9 cellular contexts compared by ENCODE assay signal in genomic region chr14:102320033-102320660, GRCh38. TPM values are rescaled to one million over a fixed set of nuclear protein-coding genes. Genes with fewer than 3 reads are reported as not detected.
A peak's percentile ranks its signal among the peaks of the same experiment; 100 is the strongest.
DNase-seq lines count a peak whose midpoint lies in the region; ATAC-seq, FAIRE-seq and TF ChIP-seq lines count a peak whose summit lies in the region.
"Had no signal": no experiment of that assay in that cellular context is flagged by ENCODE, and none has a peak within 500 bp of the region (broad histone marks: within the 10 kb centered on the region; RNA-seq: fewer than 3 reads in every experiment).

No MANE protein-coding gene starts in this region.

- peak overlapping the region; percentile 84 for H3K27ac ChIP-seq in neural cell (ENCODE audit: low read length)
- peak overlapping the region; percentile 96 to 98 for H3K27ac ChIP-seq in uterus

- H3K9ac ChIP-seq in neural cell (ENCODE audit: low read length) = peak overlapping the region; percentile 92

- H3K4me2 ChIP-seq in neural cell (ENCODE audit: low read length) = peak overlapping the region; percentile 99

- DNase-seq in GM12892 (ENCODE audit: insufficient read length) = peak; percentile 48
- DNase-seq in NOMO-1 (lab: John Stamatoyannopoulos, UW; ENCODE audit: unreplicated experiment in 2 of 2) = peak; percentile 17 to 36
- DNase-seq in activated T-helper 1 cell treated with anti-CD3 and anti-CD28 coated beads, Interleukin-12 subunit alpha, Interleukin-12 subunit beta, Interleukin-2, Interleukin-4 antibody, amounts not matched to agents 30 ng/mL and 10 ng/mL and 1 ng/mL, durations not matched to agents 14 hours and 24 hours and 36 hours (ENCODE audit: low spot score) = peak; percentile 23
- DNase-seq in fibroblast of pulmonary artery (ENCODE audit: low read depth) = peak; percentile 50
- DNase-seq in uterus = peak; percentile 53 to 62
- DNase-seq in DMS79 treated with DMSO at 0.1 percent for 48 hours (lab: John Stamatoyannopoulos, UW) = no peak

- H3K9me3 Mint-ChIP-seq in activated T-helper 1 cell treated with anti-CD3 and anti-CD28 coated beads, Interleukin-12 subunit alpha, Interleukin-12 subunit beta, Interleukin-2, Interleukin-4 antibody, amounts not matched to agents 30 ng/mL and 10 ng/mL and 1 ng/mL, durations not matched to agents 14 hours and 24 hours and 36 hours = no peaks in the 10 kb centered on the region

- H3K9me2 ChIP-seq in neural cell (ENCODE audit: insufficient read depth, low read length) = no peaks in the 10 kb centered on the region

- peak overlapping the region; percentile 91 for H3K4me3 Mint-ChIP-seq in activated T-helper 1 cell treated with anti-CD3 and anti-CD28 coated beads, Interleukin-12 subunit alpha, Interleukin-12 subunit beta, Interleukin-2, Interleukin-4 antibody, amounts not matched to agents 30 ng/mL and 10 ng/mL and 1 ng/mL, durations not matched to agents 14 hours and 24 hours and 36 hours

- H3K36me3 ChIP-seq in neural cell (ENCODE audit: insufficient read depth, low read length) (no peaks in the 10 kb centered on the region), uterus (no peaks in the 10 kb centered on the region)

- FAIRE-seq in GM12892 (lab: Jason Lieb, UNC) = peak; percentile 70
- FAIRE-seq: colon had no signal

- H3K27me3 ChIP-seq in neural cell (ENCODE audit: insufficient read depth, low read depth, low read length) = no peaks in the 10 kb centered on the region
- no peaks in the 10 kb centered on the region for H3K27me3 ChIP-seq in uterus

- H3K27me3 Mint-ChIP-seq in activated T-helper 1 cell treated with anti-CD3 and anti-CD28 coated beads, Interleukin-12 subunit alpha, Interleukin-12 subunit beta, Interleukin-2, Interleukin-4 antibody, amounts not matched to agents 30 ng/mL and 10 ng/mL and 1 ng/mL, durations not matched to agents 14 hours and 24 hours and 36 hours (ENCODE audit: insufficient read depth) = peaks cover 3% of the 10 kb centered on the region

- intact Hi-C loops in activated T-helper 1 cell treated with anti-CD3 and anti-CD28 coated beads, Interleukin-12 subunit alpha, Interleukin-12 subunit beta, Interleukin-2, Interleukin-4 antibody, amounts not matched to agents 30 ng/mL and 10 ng/mL and 1 ng/mL, durations not matched to agents 14 hours and 24 hours and 36 hours (cut with micrococcal nuclease) = loop anchor here (1.0 kb wide), 1 partner anchor 42 kb away; the partner anchor contains the start of genes CINP and TECPR2
- intact Hi-C loops in uterus (cut with DNase I; ENCODE audit: low total_unique reads) = no loop called here

- H3K27ac Mint-ChIP-seq in activated T-helper 1 cell treated with anti-CD3 and anti-CD28 coated beads, Interleukin-12 subunit alpha, Interleukin-12 subunit beta, Interleukin-2, Interleukin-4 antibody, amounts not matched to agents 30 ng/mL and 10 ng/mL and 1 ng/mL, durations not matched to agents 14 hours and 24 hours and 36 hours = peak overlapping the region; percentile 92

- TF ChIP-seq EP300 in neural cell (conservative IDR thresholded peaks at IDR 0.05; ENCODE audit: poor library complexity, severe bottlenecking) = no peak

- no peaks in the 10 kb centered on the region for H3K4me1 ChIP-seq in uterus

- H2AFZ ChIP-seq in neural cell (ENCODE audit: low read depth, low read length) = peak overlapping the region; percentile 85

- TF ChIP-seq RAD21 in neural cell (conservative IDR thresholded peaks at IDR 0.05) = no peak

- TF ChIP-seq CTCF in fibroblast of pulmonary artery (IDR thresholded peaks at IDR 0.05; ENCODE audit: low read length, missing control alignments) = no peak
- no peak for TF ChIP-seq CTCF in neural cell (IDR thresholded peaks at IDR 0.05; ENCODE audit: poor library complexity, severe bottlenecking)
- TF ChIP-seq CTCF in uterus (IDR thresholded peaks at IDR 0.05) = no peak

- H3F3A ChIP-seq in neural cell (ENCODE audit: insufficient read depth, low read length, poor library complexity, severe bottlenecking) = peaks cover 5% of the 10 kb centered on the region

- H3K9me3 ChIP-seq in neural cell (ENCODE audit: low read length) (no peaks in the 10 kb centered on the region), uterus (no peaks in the 10 kb centered on the region)

- H4K20me1 ChIP-seq in neural cell (ENCODE audit: insufficient read depth) = no peaks in the 10 kb centered on the region

- ATAC-seq in HG02678 (IDR thresholded peaks at IDR 0.05; ENCODE audit: unreplicated experiment) = peak; percentile 20

- peak overlapping the region; percentile 78 for H3K4me3 ChIP-seq in fibroblast of pulmonary artery (replicated peaks; ENCODE audit: low read depth, low read length)
- peak overlapping the region; percentile 89 for H3K4me3 ChIP-seq in neural cell (ENCODE audit: low read length)
- H3K4me3 ChIP-seq in uterus = peak overlapping the region; percentile 55 to 72

- peaks cover 40% of the 10 kb centered on the region for H3K4me1 Mint-ChIP-seq in activated T-helper 1 cell treated with anti-CD3 and anti-CD28 coated beads, Interleukin-12 subunit alpha, Interleukin-12 subunit beta, Interleukin-2, Interleukin-4 antibody, amounts not matched to agents 30 ng/mL and 10 ng/mL and 1 ng/mL, durations not matched to agents 14 hours and 24 hours and 36 hours (ENCODE audit: low read depth)

- no peaks in the 10 kb centered on the region for H3K36me3 Mint-ChIP-seq in activated T-helper 1 cell treated with anti-CD3 and anti-CD28 coated beads, Interleukin-12 subunit alpha, Interleukin-12 subunit beta, Interleukin-2, Interleukin-4 antibody, amounts not matched to agents 30 ng/mL and 10 ng/mL and 1 ng/mL, durations not matched to agents 14 hours and 24 hours and 36 hours (ENCODE audit: low read depth)

- peaks cover 3% of the 10 kb centered on the region for H3K79me2 ChIP-seq in neural cell (replicated peaks; ENCODE audit: insufficient read depth, low read length)

- TF ChIP-seq POLR2A in GM12892 (IDR thresholded peaks at IDR 0.05; ENCODE audit: low read depth, low read length) (no peak), uterus (IDR thresholded peaks at IDR 0.05) (no peak)

TF ChIP-seq in neural cell, 6 proteins besides CTCF, POLR2A, EP300 and RAD21:
- TF ChIP-seq, protein P1, sequence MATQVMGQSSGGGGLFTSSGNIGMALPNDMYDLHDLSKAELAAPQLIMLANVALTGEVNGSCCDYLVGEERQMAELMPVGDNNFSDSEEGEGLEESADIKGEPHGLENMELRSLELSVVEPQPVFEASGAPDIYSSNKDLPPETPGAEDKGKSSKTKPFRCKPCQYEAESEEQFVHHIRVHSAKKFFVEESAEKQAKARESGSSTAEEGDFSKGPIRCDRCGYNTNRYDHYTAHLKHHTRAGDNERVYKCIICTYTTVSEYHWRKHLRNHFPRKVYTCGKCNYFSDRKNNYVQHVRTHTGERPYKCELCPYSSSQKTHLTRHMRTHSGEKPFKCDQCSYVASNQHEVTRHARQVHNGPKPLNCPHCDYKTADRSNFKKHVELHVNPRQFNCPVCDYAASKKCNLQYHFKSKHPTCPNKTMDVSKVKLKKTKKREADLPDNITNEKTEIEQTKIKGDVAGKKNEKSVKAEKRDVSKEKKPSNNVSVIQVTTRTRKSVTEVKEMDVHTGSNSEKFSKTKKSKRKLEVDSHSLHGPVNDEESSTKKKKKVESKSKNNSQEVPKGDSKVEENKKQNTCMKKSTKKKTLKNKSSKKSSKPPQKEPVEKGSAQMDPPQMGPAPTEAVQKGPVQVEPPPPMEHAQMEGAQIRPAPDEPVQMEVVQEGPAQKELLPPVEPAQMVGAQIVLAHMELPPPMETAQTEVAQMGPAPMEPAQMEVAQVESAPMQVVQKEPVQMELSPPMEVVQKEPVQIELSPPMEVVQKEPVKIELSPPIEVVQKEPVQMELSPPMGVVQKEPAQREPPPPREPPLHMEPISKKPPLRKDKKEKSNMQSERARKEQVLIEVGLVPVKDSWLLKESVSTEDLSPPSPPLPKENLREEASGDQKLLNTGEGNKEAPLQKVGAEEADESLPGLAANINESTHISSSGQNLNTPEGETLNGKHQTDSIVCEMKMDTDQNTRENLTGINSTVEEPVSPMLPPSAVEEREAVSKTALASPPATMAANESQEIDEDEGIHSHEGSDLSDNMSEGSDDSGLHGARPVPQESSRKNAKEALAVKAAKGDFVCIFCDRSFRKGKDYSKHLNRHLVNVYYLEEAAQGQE (IDR thresholded peaks at IDR 0.05; ENCODE audit: borderline replicate concordance) = no peak
- no peak for TF ChIP-seq SMC3 (conservative IDR thresholded peaks at IDR 0.05; ENCODE audit: poor library complexity)
- peak; percentile 41 for TF ChIP-seq TAF1 (IDR thresholded peaks at IDR 0.05; ENCODE audit: low read depth)
- no peak for TF ChIP-seq POLR2AphosphoS5 (IDR thresholded peaks at IDR 0.05)
- peak; percentile 41 for TF ChIP-seq MXI1 (conservative IDR thresholded peaks at IDR 0.05; ENCODE audit: poor library complexity, severe bottlenecking)

RNA-seq across cellular contexts. Expression of gene ZNF839, which starts 0.6 kb away (rescaled TPM):
- 12.0 TPM for polyA plus RNA-seq in GM12892 (2012; ENCODE audit: missing spikeins)
- 17.7 and 19.5 TPM in 2 replicates for total RNA-seq in activated T-helper 1 cell treated with anti-CD3 and anti-CD28 coated beads, Interleukin-12 subunit alpha, Interleukin-12 subunit beta, Interleukin-2, Interleukin-4 antibody, amounts not matched to agents 30 ng/mL and 10 ng/mL and 1 ng/mL, durations not matched to agents 14 hours and 24 hours and 36 hours
- polyA plus RNA-seq in neural cell = 13.3 and 15.3 TPM in 2 replicates
- 17.6 and 20.5 TPM in 2 replicates for polyA minus RNA-seq in neural cell
- total RNA-seq in uterus = 10 to 100 TPM in 2 of 4 donors, 1 to 10 TPM in 1, under 1 TPM in 1; 0.29 to 12.8 (median 6.4) TPM

RNA-seq across cellular contexts. Expression of gene MOK, which starts 15.2 kb away (rescaled TPM):
- polyA plus RNA-seq in GM12892 (2012; ENCODE audit: missing spikeins) = 4.4 TPM
- total RNA-seq in activated T-helper 1 cell treated with anti-CD3 and anti-CD28 coated beads, Interleukin-12 subunit alpha, Interleukin-12 subunit beta, Interleukin-2, Interleukin-4 antibody, amounts not matched to agents 30 ng/mL and 10 ng/mL and 1 ng/mL, durations not matched to agents 14 hours and 24 hours and 36 hours = 6.0 and 7.0 TPM in 2 replicates
- polyA plus RNA-seq in neural cell = 63.6 and 89.8 TPM in 2 replicates
- 52.1 and 54.8 TPM in 2 replicates for polyA minus RNA-seq in neural cell
- 10 to 100 TPM in 2 of 4 donors, 1 to 10 TPM in 2; 1.0 to 23.0 (median 11.9) TPM for total RNA-seq in uterus

RNA-seq across cellular contexts. Expression of gene CINP, which starts 42.5 kb away (rescaled TPM):
- 60.5 TPM for polyA plus RNA-seq in GM12892 (2012; ENCODE audit: missing spikeins)
- total RNA-seq in activated T-helper 1 cell treated with anti-CD3 and anti-CD28 coated beads, Interleukin-12 subunit alpha, Interleukin-12 subunit beta, Interleukin-2, Interleukin-4 antibody, amounts not matched to agents 30 ng/mL and 10 ng/mL and 1 ng/mL, durations not matched to agents 14 hours and 24 hours and 36 hours = 39.6 and 42.5 TPM in 2 replicates
- 23.1 and 31.6 TPM in 2 replicates for polyA plus RNA-seq in neural cell
- polyA minus RNA-seq in neural cell = 23.9 and 33.2 TPM in 2 replicates
- total RNA-seq in uterus = 10 to 100 TPM in 2 of 4 donors, 1 to 10 TPM in 2; 1.5 to 38.2 (median 16.3) TPM

RNA-seq across cellular contexts. Expression of gene TECPR2, which starts 42.6 kb away (rescaled TPM):
- polyA plus RNA-seq in GM12892 (2012; ENCODE audit: missing spikeins) = 1.9 TPM
- total RNA-seq in activated T-helper 1 cell treated with anti-CD3 and anti-CD28 coated beads, Interleukin-12 subunit alpha, Interleukin-12 subunit beta, Interleukin-2, Interleukin-4 antibody, amounts not matched to agents 30 ng/mL and 10 ng/mL and 1 ng/mL, durations not matched to agents 14 hours and 24 hours and 36 hours = 9.5 and 10.1 TPM in 2 replicates
- 6.7 and 7.0 TPM in 2 replicates for polyA plus RNA-seq in neural cell
- polyA minus RNA-seq in neural cell = 22.1 and 26.8 TPM in 2 replicates
- 10 to 100 TPM; 14.1 to 43.1 (median 23.8) TPM for total RNA-seq in uterus
